22 cellular contexts compared by ENCODE assay signal in genomic region chr10:77821036-77821435, GRCh38.
"Had no signal": no experiment of that assay in that cellular context is flagged by ENCODE, and none has a peak within 500 bp of the region (broad histone marks: within the 10 kb centered on the region; RNA-seq: fewer than 3 reads in every experiment).

No MANE protein-coding gene starts in this region.

- H3K27me3 Mint-ChIP-seq: activated naive CD4-positive, alpha-beta T cell treated with anti-CD3 and anti-CD28 coated beads, Interleukin-2, amount 50 U/mL, for 24 hours; central memory CD8-positive, alpha-beta T cell; naive thymus-derived CD8-positive, alpha-beta T cell; stimulated activated memory B cell treated with anti-CD40 and anti-IgM and Interleukin-4, amounts not matched to agents 10 μg/mL and 1 μg/mL and 100 μg/mL, for 72 hours had no signal

- DNase-seq: activated CD4-positive, alpha-beta T cell treated with anti-CD3 and anti-CD28 coated beads, Interleukin-2, amount 50 U/mL, for 4 hours; activated effector memory CD4-positive, alpha-beta T cell treated with anti-CD3 and anti-CD28 coated beads, Interleukin-2, amount 50 U/mL, for 16 hours; activated T-cell treated with anti-CD3 and anti-CD28 coated beads, Interleukin-2, amount 50 U/mL, for 72 hours; colonic mucosa; dorsolateral prefrontal cortex; islet precursor cell; naive thymus-derived CD8-positive, alpha-beta T cell; ovary; stimulated activated CD4-positive, alpha-beta T cell treated with anti-CD3 and anti-CD28 coated beads, Interleukin-2, amount 100 ng/mL, for 24 hours; T-helper 1 cell; T-helper 9 cell; testis; trophoblast cell; uterus had no signal

- H3K9me3 Mint-ChIP-seq: activated naive CD4-positive, alpha-beta T cell treated with anti-CD3 and anti-CD28 coated beads, Interleukin-2, amount 50 U/mL, for 24 hours; activated T-cell treated with anti-CD3 and anti-CD28 coated beads, Interleukin-2, amount 50 U/mL, for 72 hours; central memory CD8-positive, alpha-beta T cell; mesothelial cell of epicardium; naive thymus-derived CD8-positive, alpha-beta T cell; stimulated activated memory B cell treated with anti-CD40 and anti-IgM and Interleukin-4, amounts not matched to agents 10 μg/mL and 1 μg/mL and 100 μg/mL, for 72 hours had no signal

- H3K27ac Mint-ChIP-seq: activated naive CD4-positive, alpha-beta T cell treated with anti-CD3 and anti-CD28 coated beads, Interleukin-2, amount 50 U/mL, for 24 hours; activated T-cell treated with anti-CD3 and anti-CD28 coated beads, Interleukin-2, amount 50 U/mL, for 72 hours; mesothelial cell of epicardium; stimulated activated memory B cell treated with anti-CD40 and anti-IgM and Interleukin-4, amounts not matched to agents 10 μg/mL and 1 μg/mL and 100 μg/mL, for 72 hours had no signal

- H3K36me3 ChIP-seq: ovary, uterus had no signal

- H3K4me3 ChIP-seq: colonic mucosa, dorsolateral prefrontal cortex, heart right ventricle, lung, ovary, psoas muscle, testis, uterus had no signal

- FAIRE-seq: astrocyte had no signal

- ATAC-seq: naive thymus-derived CD8-positive, alpha-beta T cell; psoas muscle; stimulated activated memory B cell treated with anti-CD40 and anti-IgM and Interleukin-4, amounts not matched to agents 10 μg/mL and 1 μg/mL and 100 μg/mL, for 72 hours had no signal

- H3K9me3 ChIP-seq: colonic mucosa, heart right ventricle, ovary, psoas muscle, testis, uterus had no signal

- H3K27ac ChIP-seq: colonic mucosa, dorsolateral prefrontal cortex, heart right ventricle, ovary, psoas muscle, testis, uterus had no signal

- H3K36me3 Mint-ChIP-seq: activated naive CD4-positive, alpha-beta T cell treated with anti-CD3 and anti-CD28 coated beads, Interleukin-2, amount 50 U/mL, for 24 hours; naive thymus-derived CD8-positive, alpha-beta T cell; stimulated activated memory B cell treated with anti-CD40 and anti-IgM and Interleukin-4, amounts not matched to agents 10 μg/mL and 1 μg/mL and 100 μg/mL, for 72 hours had no signal

- H3K27me3 ChIP-seq: colonic mucosa, dorsolateral prefrontal cortex, heart right ventricle, ovary, testis, uterus had no signal

- H3K4me1 Mint-ChIP-seq: activated naive CD4-positive, alpha-beta T cell treated with anti-CD3 and anti-CD28 coated beads, Interleukin-2, amount 50 U/mL, for 24 hours; central memory CD8-positive, alpha-beta T cell; mesothelial cell of epicardium; stimulated activated memory B cell treated with anti-CD40 and anti-IgM and Interleukin-4, amounts not matched to agents 10 μg/mL and 1 μg/mL and 100 μg/mL, for 72 hours had no signal

- H3K4me1 ChIP-seq: colonic mucosa, heart right ventricle, psoas muscle, testis, uterus had no signal

- H3K4me3 Mint-ChIP-seq: activated naive CD4-positive, alpha-beta T cell treated with anti-CD3 and anti-CD28 coated beads, Interleukin-2, amount 50 U/mL, for 24 hours; activated T-cell treated with anti-CD3 and anti-CD28 coated beads, Interleukin-2, amount 50 U/mL, for 72 hours; central memory CD8-positive, alpha-beta T cell; mesothelial cell of epicardium; naive thymus-derived CD8-positive, alpha-beta T cell; stimulated activated memory B cell treated with anti-CD40 and anti-IgM and Interleukin-4, amounts not matched to agents 10 μg/mL and 1 μg/mL and 100 μg/mL, for 72 hours had no signal
